8 cellular contexts compared by ENCODE assay signal in the genomic region with DNA sequence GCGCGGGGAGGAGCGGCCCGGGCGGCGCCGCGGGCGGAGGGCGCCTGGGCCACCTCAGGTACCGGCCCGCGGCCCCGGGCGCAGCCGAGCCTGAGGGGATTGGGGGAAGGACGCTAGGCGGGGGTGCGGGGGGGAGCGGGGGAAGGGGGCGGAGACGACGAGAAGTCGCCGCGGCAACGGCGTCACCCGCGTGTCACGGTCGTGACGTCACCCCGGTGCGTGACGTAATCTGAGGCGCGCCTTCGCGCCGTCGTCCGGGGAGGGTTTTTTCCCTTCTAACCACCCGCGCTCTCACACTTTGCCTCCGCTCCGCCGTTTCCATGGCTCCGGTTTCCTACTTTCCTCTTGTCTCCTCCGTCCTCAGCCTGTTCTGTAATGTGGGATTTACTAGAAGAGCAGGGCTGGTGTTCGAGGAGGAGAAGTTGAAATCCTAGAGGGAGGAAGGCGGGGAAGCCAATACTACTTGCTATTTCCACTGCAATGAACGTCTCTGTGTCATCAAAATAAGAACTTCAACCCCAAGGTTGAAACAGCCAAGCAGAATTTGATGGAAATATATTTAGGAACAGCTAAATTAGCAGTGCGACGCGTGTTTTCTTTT. TPM values are rescaled to one million over a fixed set of nuclear protein-coding genes. Genes with fewer than 3 reads are reported as not detected.
DNase-seq lines count a peak whose midpoint lies in the region; ATAC-seq and TF ChIP-seq lines count a peak whose summit lies in the region.

A gene (minus strand): TSS at position 109 of the 601 bp plus-strand sequence. CDS start 226 bp downstream, outside the sequence.

- TF ChIP-seq CTCF in GM06990 (IDR thresholded peaks at IDR 0.05; ENCODE audit: insufficient read depth, low read length, poor library complexity, severe bottlenecking) (no peak), suprapubic skin (IDR thresholded peaks at IDR 0.05) (no peak)

- H3K4me3 ChIP-seq in GM06990 (replicated peaks; ENCODE audit: low read depth, low read length) (peak within 1 kb of the TSS; percentile 91), suprapubic skin (peak within 1 kb of the TSS; percentile 96)

- TF ChIP-seq POLR2A in suprapubic skin (IDR thresholded peaks at IDR 0.05), result peak in 1 of 2 donors; percentile 39

- H3K9me3 Mint-ChIP-seq in activated naive CD4-positive, alpha-beta T cell treated with anti-CD3 and anti-CD28 coated beads, Interleukin-2, amount 50 U/mL, for 72 hours, result peaks cover 0 to 5% of the 10 kb centered on the region in 2 donors

- DNase-seq in GM06990 (ENCODE audit: extremely low read depth, insufficient read length) (peak; percentile 93), NCI-H1092 (lab: John Stamatoyannopoulos, UW) (peak; percentile 90), SKM-1 (lab: John Stamatoyannopoulos, UW; ENCODE audit: unreplicated experiment) (peak; percentile 69), glomerular endothelial cell (ENCODE audit: extremely low read depth, low read depth, low spot score) (peak; percentile 31), occipital lobe (lab: John Stamatoyannopoulos, UW) (peak; percentile 87), suprapubic skin (ENCODE audit: low spot score in 2 of 2) (peak; percentile 94)
- peak; percentile 90 to 93 for DNase-seq in activated naive CD4-positive, alpha-beta T cell treated with anti-CD3 and anti-CD28 coated beads, Interleukin-2, amount 50 U/mL, for 72 hours (ENCODE audit: low spot score in 2 of 2)

- under 1% methylated on average over 13 of the region's 56 CpGs for WGBS in suprapubic skin

- peak within 1 kb of the TSS; percentile 99 for H3K27ac ChIP-seq in suprapubic skin

- ATAC-seq in HG02588 (IDR thresholded peaks at IDR 0.05; ENCODE audit: unreplicated experiment), result peak; percentile 52
- peak; percentile 56 to 80 for ATAC-seq in activated naive CD4-positive, alpha-beta T cell treated with anti-CD3 and anti-CD28 coated beads, Interleukin-2, amount 50 U/mL, for 72 hours

- no peaks in the 10 kb centered on the region for H3K27me3 ChIP-seq in GM06990 (replicated peaks; ENCODE audit: control insufficient read depth, insufficient read depth, low read length)
- no peaks in the 10 kb centered on the region for H3K27me3 ChIP-seq in suprapubic skin

- peak within 1 kb of the TSS in 1 of 2 donors; percentile 98 for H3K27ac Mint-ChIP-seq in activated naive CD4-positive, alpha-beta T cell treated with anti-CD3 and anti-CD28 coated beads, Interleukin-2, amount 50 U/mL, for 72 hours

- no peak for TF ChIP-seq EP300 in suprapubic skin (IDR thresholded peaks at IDR 0.05)

- peaks cover 21% of the 10 kb centered on the region for H3K4me1 ChIP-seq in suprapubic skin

- H3K36me3 ChIP-seq in GM06990 (ENCODE audit: control insufficient read depth, insufficient read depth, low read length) (no peaks in the 10 kb centered on the region), suprapubic skin (no peaks in the 10 kb centered on the region)

- H3K36me3 Mint-ChIP-seq in activated naive CD4-positive, alpha-beta T cell treated with anti-CD3 and anti-CD28 coated beads, Interleukin-2, amount 50 U/mL, for 72 hours, result peaks cover 0 to 10% of the 10 kb centered on the region in 2 donors

- no peaks in the 10 kb centered on the region for H3K9me3 ChIP-seq in suprapubic skin

RNA-seq across cellular contexts. Expression of the gene that starts here (rescaled TPM):
- total RNA-seq in activated naive CD4-positive, alpha-beta T cell treated with anti-CD3 and anti-CD28 coated beads, Interleukin-2, amount 50 U/mL, for 72 hours, result 10 to 100 TPM; 19.4 to 33.5 TPM
- total RNA-seq in glomerular endothelial cell (14.4 and 25.4 TPM in 2 replicates), occipital lobe (100 TPM), suprapubic skin (10 to 100 TPM; 32.2 to 94.9 (median 41.0) TPM)

Comparison
In these comparisons a context has a peak if more than half of its experiments do, and no peak if none do; other contexts are left out.
1. Peak in every context shown above with its lines: DNase-seq, ATAC-seq, H3K4me3 ChIP-seq and H3K27ac ChIP-seq.
2. DNase-seq: peak in every context shown above with its lines; median percentile 94 in suprapubic skin; 93 in GM06990; 92 in activated naive CD4-positive, alpha-beta T cell treated with anti-CD3 and anti-CD28 coated beads, Interleukin-2, amount 50 U/mL, for 72 hours; 90 in NCI-H1092; 87 in occipital lobe; 69 in SKM-1; 31 in glomerular endothelial cell.